7 cellular contexts compared by ENCODE assay signal in the genomic region with DNA sequence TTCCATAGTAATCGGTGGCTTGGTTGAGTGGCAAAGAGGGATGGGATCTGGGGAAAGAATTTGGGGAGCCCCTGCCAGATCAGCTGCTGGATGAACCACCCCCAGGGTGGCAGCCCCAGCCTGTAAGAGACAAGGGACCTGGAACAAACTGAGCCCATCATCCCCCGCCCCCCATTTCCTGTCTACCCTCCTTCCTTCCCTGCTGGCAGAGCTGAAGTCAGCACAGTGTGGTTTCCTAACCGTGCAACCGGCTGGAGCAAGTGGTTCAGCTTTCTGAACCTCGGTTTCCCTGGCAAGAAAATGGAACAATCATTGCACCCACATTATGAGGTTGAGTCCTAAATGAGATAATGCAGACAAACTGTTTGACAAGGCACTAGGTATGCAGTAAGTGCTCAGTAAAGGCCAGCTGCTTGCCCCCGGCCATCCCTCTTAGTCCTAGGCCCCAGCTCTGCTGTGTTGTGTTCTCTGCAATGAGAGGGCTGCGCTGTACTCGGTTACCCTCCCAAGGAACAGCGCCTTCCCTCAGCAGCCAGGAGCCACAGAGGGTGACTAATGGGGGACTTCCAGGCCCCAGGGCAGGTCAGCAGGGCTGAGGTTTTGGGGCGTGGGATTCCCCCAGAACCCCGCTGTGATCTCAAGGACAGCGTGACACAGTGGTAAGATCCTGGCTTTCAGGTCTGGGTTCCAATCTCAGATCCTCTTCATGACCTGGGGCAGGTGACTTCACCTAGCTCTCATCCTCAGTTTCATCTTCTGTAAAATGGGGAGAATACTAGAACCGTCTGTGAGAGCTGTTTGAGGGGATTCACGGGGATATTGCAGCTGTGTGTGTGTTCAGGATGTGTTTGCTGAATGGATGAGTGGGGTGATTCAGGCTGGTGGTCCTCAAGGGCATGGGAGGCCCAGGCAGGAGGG. TPM values are rescaled to one million over a fixed set of nuclear protein-coding genes. Genes with fewer than 3 reads are reported as not detected.
DNase-seq lines count a peak whose midpoint lies in the region; ATAC-seq, FAIRE-seq and TF ChIP-seq lines count a peak whose summit lies in the region.

No MANE protein-coding gene starts in this region.

- H3K4me1 ChIP-seq in colonic mucosa (peaks cover 7% of the 10 kb centered on the region), tibial nerve (peaks cover 0 to 37% (median 7%) of the 10 kb centered on the region in 4 donors)

- no peak overlapping the region for H3K9ac ChIP-seq in colonic mucosa (ENCODE audit: low read depth in 2 of 2, low read length in 2 of 2)

- TF ChIP-seq CTCF in colonic mucosa (IDR thresholded peaks at IDR 0.05), result no peak
- TF ChIP-seq CTCF in tibial nerve (IDR thresholded peaks at IDR 0.05), result no peak

- no peak for DNase-seq in GM19239 (ENCODE audit: insufficient read length, low spot score)
- peak; percentile 16 to 61 (median 45) for DNase-seq in activated CD4-positive, CD25-positive, alpha-beta regulatory T cell (lab: John Stamatoyannopoulos, UW)
- DNase-seq in colonic mucosa, result no peak
- DNase-seq in stimulated activated CD4-positive, alpha-beta T cell treated with anti-CD3 and anti-CD28 coated beads, Interleukin-4, amount 100 ng/mL, for 48 hours (ENCODE audit: low read depth in 2 of 2), result peak; percentile 54 to 84
- DNase-seq in NCI-H2227 treated with DMSO at 0.1 percent for 48 hours (lab: John Stamatoyannopoulos, UW), result no peak
- DNase-seq in tibial nerve (ENCODE audit: low spot score in 2 of 2), result no peak

- no peak for TF ChIP-seq POLR2A in tibial nerve (IDR thresholded peaks at IDR 0.05)

- H3K4me3 ChIP-seq in colonic mucosa, result no peak overlapping the region
- no peak overlapping the region for H3K4me3 ChIP-seq in tibial nerve

- ATAC-seq in HG03175 (IDR thresholded peaks at IDR 0.05; ENCODE audit: unreplicated experiment), result peak; percentile 64

- peak overlapping the region; percentile 6 for H3K27ac ChIP-seq in colonic mucosa
- peak overlapping the region in 1 of 4 donors; percentile 31 for H3K27ac ChIP-seq in tibial nerve

- H3K36me3 ChIP-seq in colonic mucosa, result no peaks in the 10 kb centered on the region
- no peaks in the 10 kb centered on the region for H3K36me3 ChIP-seq in tibial nerve

- H3K9me3 ChIP-seq in colonic mucosa, result no peaks in the 10 kb centered on the region
- H3K9me3 ChIP-seq in tibial nerve, result peaks cover 0 to 6% (median 0%) of the 10 kb centered on the region in 4 donors

- TF ChIP-seq EP300 in tibial nerve (IDR thresholded peaks at IDR 0.05), result no peak

- FAIRE-seq in GM19239 (lab: Jason Lieb, UNC), result peak; percentile 91

- no peaks in the 10 kb centered on the region for H3K27me3 ChIP-seq in colonic mucosa
- H3K27me3 ChIP-seq in tibial nerve, result no peaks in the 10 kb centered on the region

- intact Hi-C loops in colonic mucosa (cut with DNase I), result no loop called here

- WGBS in tibial nerve, 2 donors, result 77 to 79% methylated on average over 14 of the region's 14 CpGs

RNA-seq across cellular contexts. Expression of a gene that starts 16.5 kb away (rescaled TPM):
- total RNA-seq in colonic mucosa (1 to 10 TPM; 2.5 to 4.4 TPM), tibial nerve (10 to 100 TPM in 2 of 4 donors, 1 to 10 TPM in 2; 4.5 to 15.1 (median 9.2) TPM)

RNA-seq across cellular contexts. Expression of a gene that starts 19.3 kb away (rescaled TPM):
- total RNA-seq in colonic mucosa (1 to 10 TPM; 7.2 to 8.8 TPM), tibial nerve (10 to 100 TPM in 3 of 4 donors, 1 to 10 TPM in 1; 9.0 to 48.8 (median 42.3) TPM)

RNA-seq across cellular contexts. Expression of a gene that starts 54.8 kb away (rescaled TPM):
- 10 to 100 TPM; 93.7 to 97.5 TPM for total RNA-seq in colonic mucosa
- 100 to 1,000 TPM; 172 to 269 (median 185) TPM for total RNA-seq in tibial nerve

RNA-seq across cellular contexts. Expression of a gene that starts 56.2 kb away (rescaled TPM):
- total RNA-seq in colonic mucosa (10 to 100 TPM; 41.1 to 64.9 TPM), tibial nerve (10 to 100 TPM; 51.3 to 70.1 (median 63.4) TPM)

Comparison
In these comparisons a context has a peak if more than half of its experiments do, and no peak if none do; other contexts are left out.
1. DNase-seq: peak in activated CD4-positive, CD25-positive, alpha-beta regulatory T cell (4 of 4) and stimulated activated CD4-positive, alpha-beta T cell treated with anti-CD3 and anti-CD28 coated beads, Interleukin-4, amount 100 ng/mL, for 48 hours (2 of 2); none in GM19239 (single experiment), colonic mucosa (single experiment), NCI-H2227 treated with DMSO at 0.1 percent for 48 hours (single experiment) and tibial nerve (0 of 2).